22 cellular contexts compared by ENCODE assay signal in the genomic region with DNA sequence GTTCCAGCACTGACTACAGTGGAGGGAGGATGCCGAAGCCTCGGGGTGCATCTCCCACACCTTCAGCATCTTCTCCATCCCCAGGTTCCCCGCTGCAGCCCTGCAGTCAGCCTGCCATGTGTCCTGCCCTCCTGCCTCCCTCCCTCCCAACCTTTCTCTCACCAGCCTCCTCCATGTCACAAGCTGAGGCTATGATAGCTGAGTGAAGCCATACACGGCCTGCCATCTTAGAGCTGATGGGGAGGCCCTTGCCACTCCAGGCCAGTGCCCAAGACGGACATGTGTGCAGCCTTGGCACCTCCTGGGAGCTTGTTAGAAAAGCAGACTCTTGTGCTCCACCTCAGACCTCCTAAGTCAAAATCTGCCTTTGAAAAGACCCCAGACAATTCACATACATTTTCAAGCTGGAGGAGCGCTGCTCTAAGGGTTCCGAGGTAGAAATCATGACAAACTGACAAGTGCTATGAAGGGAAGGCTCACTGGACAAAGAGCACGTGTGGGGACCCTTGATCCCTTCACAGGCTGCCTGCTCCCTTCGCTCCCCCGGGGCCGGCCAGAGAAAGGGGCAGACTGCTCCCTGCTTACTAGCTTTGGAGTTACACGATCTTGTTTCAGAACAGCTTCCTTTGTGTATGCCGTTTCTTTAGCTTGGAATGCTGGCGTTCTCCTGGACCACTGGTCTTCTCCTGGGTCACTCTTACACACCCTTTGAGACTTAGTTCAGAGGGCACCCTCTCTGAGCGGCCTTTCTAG.
DNase-seq lines count a peak whose midpoint lies in the region; ATAC-seq and TF ChIP-seq lines count a peak whose summit lies in the region.
"Had no signal": no experiment of that assay in that cellular context is flagged by ENCODE, and none has a peak within 500 bp of the region (broad histone marks: within the 10 kb centered on the region; RNA-seq: fewer than 3 reads in every experiment).

No MANE protein-coding gene starts in this region.

- in situ Hi-C loops in mammary epithelial cell (cut with MboI; ENCODE audit: low sequenced_read_pairs in 2 of 2): loop anchor here (10.0 to 25.0 kb wide), 2 partner anchors 165 to 508 kb away; no protein-coding TSS in a partner anchor

- H3K27ac ChIP-seq in mammary epithelial cell (ENCODE audit: insufficient read depth, low read depth, low read length) (no peak overlapping the region), breast epithelium (no peak overlapping the region), neural progenitor cell (no peak overlapping the region)

- H3K79me2 ChIP-seq in mammary epithelial cell (ENCODE audit: insufficient read depth, low read length) (no peaks in the 10 kb centered on the region), neural progenitor cell (ENCODE audit: low read depth) (no peaks in the 10 kb centered on the region)

- H3K4me1 Mint-ChIP-seq in brain (peaks cover 86% of the 10 kb centered on the region), neural progenitor cell (peaks cover 57% of the 10 kb centered on the region)
- peaks cover 21% of the 10 kb centered on the region for H3K4me1 Mint-ChIP-seq in activated T-cell treated with anti-CD3 and anti-CD28 coated beads, Interleukin-2, amount 50 U/mL, for 72 hours (ENCODE audit: low read depth)

- H3K4me3 Mint-ChIP-seq in brain (no peak overlapping the region), neural progenitor cell (no peak overlapping the region)
- no peak overlapping the region for H3K4me3 Mint-ChIP-seq in activated T-cell treated with anti-CD3 and anti-CD28 coated beads, Interleukin-2, amount 50 U/mL, for 72 hours
- H3K4me3 Mint-ChIP-seq: CD4-positive, alpha-beta T cell had no signal

- CTCF ChIA-PET in mammary epithelial cell (lab: Charles Lee; ENCODE audit: low non-redundant PET): no interaction called here

- no peak for ATAC-seq in HG03432 (IDR thresholded peaks at IDR 0.05; ENCODE audit: unreplicated experiment)
- ATAC-seq in activated T-cell treated with anti-CD3 and anti-CD28 coated beads, Interleukin-2, amount 50 U/mL, for 72 hours (replicated peaks in 1 of 2): no peak
- ATAC-seq: A549 had no signal

- DNase-seq in mammary epithelial cell (no peak), breast epithelium (ENCODE audit: low spot score in 2 of 2) (no peak), neural progenitor cell (ENCODE audit: low spot score) (no peak), UCSD-AML1 (lab: John Stamatoyannopoulos, UW; ENCODE audit: unreplicated experiment) (no peak)
- DNase-seq in activated T-cell treated with anti-CD3 and anti-CD28 coated beads, Interleukin-2, amount 50 U/mL, for 72 hours: no peak
- DNase-seq: CD4-positive, alpha-beta T cell; COR-L47; DMS79; KG1; NCI-H1105; NCI-H146; NCI-H2029; NCI-H226; NCI-H510A treated with DMSO at 0.1 percent for 48 hours; NCI-H774; OCI-M1; Right ventricle myocardium superior had no signal

- dilution Hi-C loops in mammary epithelial cell (cut with HindIII; ENCODE audit: low sequenced_read_pairs): no loop called here

- H4K20me1 ChIP-seq in mammary epithelial cell (ENCODE audit: insufficient read depth, low read length) (no peaks in the 10 kb centered on the region), neural progenitor cell (ENCODE audit: low read depth) (no peaks in the 10 kb centered on the region)

- H3K36me3 ChIP-seq in mammary epithelial cell (ENCODE audit: insufficient read depth, low read length): no peaks in the 10 kb centered on the region
- H3K36me3 ChIP-seq in breast epithelium: no peaks in the 10 kb centered on the region
- H3K36me3 ChIP-seq in neural progenitor cell: no peaks in the 10 kb centered on the region
- H3K36me3 ChIP-seq: HAP-1 had no signal

- no peak overlapping the region for H3K4me2 ChIP-seq in mammary epithelial cell (ENCODE audit: insufficient read depth, low read depth, low read length)
- H3K4me2 ChIP-seq in neural progenitor cell: no peak overlapping the region
- H3K4me2 ChIP-seq: A549 had no signal

- H3K4me3 ChIP-seq in mammary epithelial cell (replicated peaks in 1 of 3; ENCODE audit: insufficient read depth in 1 of 3, low read depth in 2 of 3, low read length in 3 of 3) (no peak overlapping the region), breast epithelium (no peak overlapping the region), neural progenitor cell (no peak overlapping the region)
- H3K4me3 ChIP-seq: A549, HAP-1 had no signal

- H2AFZ ChIP-seq in mammary epithelial cell (ENCODE audit: low read depth, low read length) (peak overlapping the region; percentile 24), neural progenitor cell (replicated peaks) (no peak overlapping the region)

- peaks cover 3% of the 10 kb centered on the region for H3K27me3 Mint-ChIP-seq in brain
- H3K27me3 Mint-ChIP-seq in neural progenitor cell (ENCODE audit: insufficient read depth, low read depth): no peaks in the 10 kb centered on the region
- H3K27me3 Mint-ChIP-seq in activated T-cell treated with anti-CD3 and anti-CD28 coated beads, Interleukin-2, amount 50 U/mL, for 72 hours (ENCODE audit: low read depth): no peaks in the 10 kb centered on the region
- H3K27me3 Mint-ChIP-seq: CD4-positive, alpha-beta T cell had no signal

- no peak for TF ChIP-seq POLR2A in breast epithelium (IDR thresholded peaks at IDR 0.05)

- H3K4me1 ChIP-seq in mammary epithelial cell (ENCODE audit: insufficient read depth, low read length) (peaks cover 4% of the 10 kb centered on the region), breast epithelium (no peaks in the 10 kb centered on the region), neural progenitor cell (peaks cover 30% of the 10 kb centered on the region)

- no peaks in the 10 kb centered on the region for H3K36me3 Mint-ChIP-seq in brain
- H3K36me3 Mint-ChIP-seq in neural progenitor cell: no peaks in the 10 kb centered on the region
- no peaks in the 10 kb centered on the region for H3K36me3 Mint-ChIP-seq in activated T-cell treated with anti-CD3 and anti-CD28 coated beads, Interleukin-2, amount 50 U/mL, for 72 hours (ENCODE audit: insufficient read depth in 2 of 2)

- H3K9ac ChIP-seq in mammary epithelial cell (ENCODE audit: insufficient read depth, low read length) (no peak overlapping the region), neural progenitor cell (no peak overlapping the region)

- no peaks in the 10 kb centered on the region for H3K27me3 ChIP-seq in mammary epithelial cell (ENCODE audit: insufficient read depth, low read length)
- no peaks in the 10 kb centered on the region for H3K27me3 ChIP-seq in breast epithelium
- no peaks in the 10 kb centered on the region for H3K27me3 ChIP-seq in neural progenitor cell

- intact Hi-C loops in mammary epithelial cell (cut with micrococcal nuclease): no loop called here
- intact Hi-C loops in breast epithelium (cut with DNase I; ENCODE audit: low total_unique reads): no loop called here

- H3K27ac Mint-ChIP-seq in brain (peak overlapping the region in 4 of 5 experiments; percentile 73 to 90 (median 81)), neural progenitor cell (peak overlapping the region; percentile 73)
- H3K27ac Mint-ChIP-seq in activated T-cell treated with anti-CD3 and anti-CD28 coated beads, Interleukin-2, amount 50 U/mL, for 72 hours: no peak overlapping the region
- H3K27ac Mint-ChIP-seq: B cell; CD4-positive, alpha-beta T cell had no signal

- H3F3A ChIP-seq in neural progenitor cell (ENCODE audit: low read depth): peaks cover 14% of the 10 kb centered on the region

- TF ChIP-seq CTCF in mammary epithelial cell (conservative IDR thresholded peaks at IDR 0.05 in 1 of 2, IDR thresholded peaks at IDR 0.05 in 1 of 2; ENCODE audit: extremely low read depth in 1 of 2, insufficient read depth in 1 of 2, low read depth in 1 of 2, low read length in 2 of 2) (no peak), breast epithelium (IDR thresholded peaks at IDR 0.05) (no peak), brain (conservative IDR thresholded peaks at IDR 0.05) (no peak), neural progenitor cell (IDR thresholded peaks at IDR 0.05) (no peak)

- BruUV-seq in mammary epithelial cell (replicated peaks; lab: Mats Ljungman, UMichigan): no TSS peak

- 93% methylated on average over 8 of the region's 15 CpGs for WGBS in mammary epithelial cell (ENCODE audit: low coverage, missing lambda C conversion rate)

- H3K9me3 Mint-ChIP-seq in brain (no peaks in the 10 kb centered on the region), neural progenitor cell (no peaks in the 10 kb centered on the region)
- H3K9me3 Mint-ChIP-seq in activated T-cell treated with anti-CD3 and anti-CD28 coated beads, Interleukin-2, amount 50 U/mL, for 72 hours: no peaks in the 10 kb centered on the region
- H3K9me3 Mint-ChIP-seq: CD4-positive, alpha-beta T cell had no signal

- no peaks in the 10 kb centered on the region for H3K9me3 ChIP-seq in mammary epithelial cell (replicated peaks; ENCODE audit: insufficient read depth, low read length)
- H3K9me3 ChIP-seq in breast epithelium: no peaks in the 10 kb centered on the region
- no peaks in the 10 kb centered on the region for H3K9me3 ChIP-seq in neural progenitor cell (ENCODE audit: low read depth)
- H3K9me3 ChIP-seq: A549, HAP-1 had no signal
